In the genomic region with DNA sequence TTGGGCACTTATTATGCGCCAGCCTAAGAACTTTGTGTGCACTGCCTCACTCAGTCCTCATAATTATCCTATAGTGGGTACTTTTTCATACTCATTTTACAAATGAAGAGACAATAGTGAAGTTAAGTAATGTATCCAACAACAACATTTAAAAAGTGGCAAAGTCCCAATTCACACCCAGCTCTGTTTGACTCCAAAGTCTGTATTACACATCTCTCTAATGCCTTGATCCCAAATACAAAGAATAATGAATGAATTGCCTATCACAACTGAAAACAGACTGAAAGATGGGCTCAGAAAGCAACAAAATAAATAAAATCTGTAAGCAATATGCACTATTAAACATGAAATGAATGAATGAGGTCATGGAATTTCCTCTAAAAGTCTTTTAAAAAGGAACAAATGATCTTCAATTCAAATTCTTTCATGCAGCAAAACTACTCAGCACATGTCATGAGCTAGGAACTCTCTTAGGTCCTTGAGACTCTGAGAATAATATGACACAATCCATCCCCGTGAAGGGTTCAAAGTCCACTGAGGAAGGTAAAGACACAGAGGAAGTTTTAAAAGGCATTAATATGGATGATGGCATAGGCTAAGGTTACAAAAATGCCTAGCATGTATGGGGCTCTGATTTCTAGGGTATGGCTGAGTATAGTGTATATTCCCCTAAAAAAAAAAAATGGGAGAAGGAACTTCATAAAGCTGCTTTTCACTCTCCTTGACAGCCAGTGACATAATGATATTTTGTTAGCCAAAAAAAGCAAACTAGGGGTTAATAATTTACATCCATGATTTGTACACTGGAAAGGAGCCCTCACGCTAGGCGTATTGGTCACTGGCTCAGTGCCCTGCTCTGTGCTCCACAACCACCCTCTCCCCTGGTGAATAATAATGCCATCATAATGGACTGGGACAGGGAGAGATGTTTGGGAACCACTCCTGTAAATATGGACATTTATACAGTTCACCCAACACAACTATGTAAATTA, we compare ENCODE assay signal across 1 cellular context.
TF ChIP-seq lines count a peak whose summit lies in the region.

No MANE protein-coding gene starts in this region.

TF ChIP-seq in HepG2, 621 proteins besides CTCF, POLR2A, EP300 and RAD21 (continued from another document):
- TF ChIP-seq, protein P1, sequence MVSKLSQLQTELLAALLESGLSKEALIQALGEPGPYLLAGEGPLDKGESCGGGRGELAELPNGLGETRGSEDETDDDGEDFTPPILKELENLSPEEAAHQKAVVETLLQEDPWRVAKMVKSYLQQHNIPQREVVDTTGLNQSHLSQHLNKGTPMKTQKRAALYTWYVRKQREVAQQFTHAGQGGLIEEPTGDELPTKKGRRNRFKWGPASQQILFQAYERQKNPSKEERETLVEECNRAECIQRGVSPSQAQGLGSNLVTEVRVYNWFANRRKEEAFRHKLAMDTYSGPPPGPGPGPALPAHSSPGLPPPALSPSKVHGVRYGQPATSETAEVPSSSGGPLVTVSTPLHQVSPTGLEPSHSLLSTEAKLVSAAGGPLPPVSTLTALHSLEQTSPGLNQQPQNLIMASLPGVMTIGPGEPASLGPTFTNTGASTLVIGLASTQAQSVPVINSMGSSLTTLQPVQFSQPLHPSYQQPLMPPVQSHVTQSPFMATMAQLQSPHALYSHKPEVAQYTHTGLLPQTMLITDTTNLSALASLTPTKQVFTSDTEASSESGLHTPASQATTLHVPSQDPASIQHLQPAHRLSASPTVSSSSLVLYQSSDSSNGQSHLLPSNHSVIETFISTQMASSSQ (IDR thresholded peaks at IDR 0.05; ENCODE audit: low read depth), result peak; percentile 69
- TF ChIP-seq, protein P1 (CRISPR knock-in tag; IDR thresholded peaks at IDR 0.05; ENCODE audit: borderline replicate concordance), result no peak; the same call in 1 of the 2 replicates
- TF ChIP-seq SP5 (CRISPR knock-in tag; IDR thresholded peaks at IDR 0.05; ENCODE audit: borderline replicate concordance, low read depth), result no peak
- TF ChIP-seq ZNF652 (CRISPR knock-in tag; IDR thresholded peaks at IDR 0.05; ENCODE audit: borderline replicate concordance, low read depth), result peak; percentile 72; the same call in 1 of the 2 replicates
- peak; percentile 54 for TF ChIP-seq HNF4G (IDR thresholded peaks at IDR 0.05; ENCODE audit: borderline replicate concordance, low read depth, low read length)
- TF ChIP-seq HNF4G (CRISPR knock-in tag; IDR thresholded peaks at IDR 0.05; ENCODE audit: borderline replicate concordance, low read depth), result no peak
- TF ChIP-seq ZNF570 (CRISPR knock-in tag; IDR thresholded peaks at IDR 0.05; ENCODE audit: borderline replicate concordance), result no peak
- TF ChIP-seq ZNF335 (CRISPR knock-in tag; IDR thresholded peaks at IDR 0.05), result no peak
- TF ChIP-seq ZNF10 (CRISPR knock-in tag; IDR thresholded peaks at IDR 0.05; ENCODE audit: borderline replicate concordance, low read depth), result no peak
- TF ChIP-seq, protein P2, sequence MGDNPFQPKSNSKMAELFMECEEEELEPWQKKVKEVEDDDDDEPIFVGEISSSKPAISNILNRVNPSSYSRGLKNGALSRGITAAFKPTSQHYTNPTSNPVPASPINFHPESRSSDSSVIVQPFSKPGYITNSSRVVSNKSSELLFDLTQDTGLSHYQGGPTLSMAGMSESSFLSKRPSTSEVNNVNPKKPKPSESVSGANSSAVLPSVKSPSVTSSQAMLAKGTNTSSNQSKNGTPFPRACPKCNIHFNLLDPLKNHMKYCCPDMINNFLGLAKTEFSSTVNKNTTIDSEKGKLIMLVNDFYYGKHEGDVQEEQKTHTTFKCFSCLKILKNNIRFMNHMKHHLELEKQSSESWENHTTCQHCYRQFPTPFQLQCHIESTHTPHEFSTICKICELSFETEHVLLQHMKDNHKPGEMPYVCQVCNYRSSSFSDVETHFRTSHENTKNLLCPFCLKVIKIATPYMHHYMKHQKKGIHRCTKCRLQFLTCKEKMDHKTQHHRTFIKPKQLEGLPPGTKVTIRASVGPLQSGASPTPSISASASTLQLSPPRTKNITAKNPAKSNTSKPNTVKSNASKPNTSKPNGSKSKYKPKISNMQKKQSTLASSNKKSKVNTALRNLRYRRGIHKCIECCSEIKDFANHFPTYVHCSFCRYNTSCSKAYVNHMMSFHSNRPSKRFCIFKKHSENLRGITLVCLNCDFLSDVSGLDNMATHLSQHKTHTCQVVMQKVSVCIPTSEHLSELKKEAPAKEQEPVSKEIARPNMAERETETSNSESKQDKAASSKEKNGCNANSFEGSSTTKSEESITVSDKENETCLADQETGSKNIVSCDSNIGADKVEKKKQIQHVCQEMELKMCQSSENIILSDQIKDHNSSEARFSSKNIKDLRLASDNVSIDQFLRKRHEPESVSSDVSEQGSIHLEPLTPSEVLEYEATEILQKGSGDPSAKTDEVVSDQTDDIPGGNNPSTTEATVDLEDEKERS (CRISPR knock-in tag; IDR thresholded peaks at IDR 0.05), result no peak
- no peak for TF ChIP-seq KLF12 (CRISPR knock-in tag; IDR thresholded peaks at IDR 0.05; ENCODE audit: borderline replicate concordance)
- TF ChIP-seq ISL2 (CRISPR knock-in tag; IDR thresholded peaks at IDR 0.05), result no peak
- TF ChIP-seq SCMH1 (CRISPR knock-in tag; IDR thresholded peaks at IDR 0.05; ENCODE audit: borderline replicate concordance), result no peak
- TF ChIP-seq ZNF780A (CRISPR knock-in tag; IDR thresholded peaks at IDR 0.05), result no peak
